ENCODE assay signal across 8 cellular contexts in genomic region chr10:104406715-104407517, GRCh38. TPM values are rescaled to one million over a fixed set of nuclear protein-coding genes. Genes with fewer than 3 reads are reported as not detected.
DNase-seq lines count a peak whose midpoint lies in the region; ATAC-seq and TF ChIP-seq lines count a peak whose summit lies in the region.

No MANE protein-coding gene starts in this region.

- H3K36me3 Mint-ChIP-seq in activated naive CD4-positive, alpha-beta T cell treated with anti-CD3 and anti-CD28 coated beads for 36 hours (ENCODE audit: low read depth): no peaks in the 10 kb centered on the region

- H3K9me3 ChIP-seq in liver (ENCODE audit: control insufficient read depth in 4 of 4, low read length in 3 of 4): no peaks in the 10 kb centered on the region

- no peaks in the 10 kb centered on the region for H3K36me3 ChIP-seq in liver (ENCODE audit: control insufficient read depth in 4 of 4, insufficient read depth in 3 of 4, low read depth in 1 of 4, low read length in 3 of 4)

- TF ChIP-seq CTCF in liver (IDR thresholded peaks at IDR 0.05; ENCODE audit: low read depth, low read length, missing input control): peak; percentile 44

- no peaks in the 10 kb centered on the region for H3K9me3 Mint-ChIP-seq in activated naive CD4-positive, alpha-beta T cell treated with anti-CD3 and anti-CD28 coated beads for 36 hours

- 47% methylated on average over 7 of the region's 7 CpGs for WGBS in liver

- in situ Hi-C loops in G401 (cut with HindIII; ENCODE audit: low sequenced_read_pairs): no loop called here

- DNase-seq in G401 (ENCODE audit: low spot score): peak; percentile 17
- peak; percentile 48 for DNase-seq in HT1080 (ENCODE audit: low read depth)
- DNase-seq in amniotic epithelial cell (ENCODE audit: low read depth): peak; percentile 63
- DNase-seq in activated naive CD4-positive, alpha-beta T cell treated with anti-CD3 and anti-CD28 coated beads for 36 hours: no peak
- no peak for DNase-seq in NCI-H524 treated with DMSO at 0.1 percent for 48 hours (lab: John Stamatoyannopoulos, UW)
- DNase-seq in NCI-H2107 treated with DMSO at 0.1 percent for 48 hours (lab: John Stamatoyannopoulos, UW; ENCODE audit: unreplicated experiment): no peak

- H3K27me3 ChIP-seq in liver (ENCODE audit: control insufficient read depth in 4 of 4, insufficient read depth in 4 of 4, low read length in 3 of 4): no peaks in the 10 kb centered on the region

- TF ChIP-seq RAD21 in liver (IDR thresholded peaks at IDR 0.05): peak; percentile 66 to 70

- intact Hi-C loops in activated naive CD4-positive, alpha-beta T cell treated with anti-CD3 and anti-CD28 coated beads for 36 hours (cut with micrococcal nuclease): loop anchor here (1.0 to 10.0 kb wide), 3 partner anchors 175 to 518 kb away; no protein-coding TSS in a partner anchor

- no peak overlapping the region for H3K4me3 Mint-ChIP-seq in activated naive CD4-positive, alpha-beta T cell treated with anti-CD3 and anti-CD28 coated beads for 36 hours

- H3K4me1 Mint-ChIP-seq in activated naive CD4-positive, alpha-beta T cell treated with anti-CD3 and anti-CD28 coated beads for 36 hours (ENCODE audit: low read depth): peaks cover 2% of the 10 kb centered on the region

- CTCF ChIA-PET in activated naive CD4-positive, alpha-beta T cell treated with anti-CD3 and anti-CD28 coated beads for 36 hours (lab: Charles Lee): interaction anchor here (0.5 to 1.0 kb wide), 6 partner anchors 12 to 1766 kb away, joined by 3 to 5 read pairs (median 4); no protein-coding TSS in a partner anchor

- ATAC-seq in GM21390 (IDR thresholded peaks at IDR 0.05; ENCODE audit: unreplicated experiment): no peak

- no peak overlapping the region for H3K4me3 ChIP-seq in liver (ENCODE audit: low read depth in 1 of 3, low read length in 3 of 3)

- H3K27ac ChIP-seq in liver (ENCODE audit: low read depth in 1 of 2, low read length in 2 of 2): no peak overlapping the region

- no peak overlapping the region for H3K27ac Mint-ChIP-seq in activated naive CD4-positive, alpha-beta T cell treated with anti-CD3 and anti-CD28 coated beads for 36 hours

- H3K27me3 Mint-ChIP-seq in activated naive CD4-positive, alpha-beta T cell treated with anti-CD3 and anti-CD28 coated beads for 36 hours (ENCODE audit: low read depth): peaks cover 12% of the 10 kb centered on the region

- no peaks in the 10 kb centered on the region for H3K4me1 ChIP-seq in liver (ENCODE audit: control insufficient read depth in 4 of 4, insufficient read depth in 4 of 4, low read length in 3 of 4)

- no peak overlapping the region for H3K9ac ChIP-seq in liver (ENCODE audit: low read depth in 1 of 2, low read length in 2 of 2)

TF ChIP-seq in liver, 16 proteins besides CTCF, POLR2A, EP300 and RAD21:
- no peak for TF ChIP-seq FOXA2 (IDR thresholded peaks at IDR 0.05)
- no peak for TF ChIP-seq SP1 (IDR thresholded peaks at IDR 0.05)
- TF ChIP-seq RXRA (IDR thresholded peaks at IDR 0.05): no peak
- TF ChIP-seq NR2F2 (IDR thresholded peaks at IDR 0.05): no peak
- TF ChIP-seq FOXA1 (IDR thresholded peaks at IDR 0.05): no peak
- TF ChIP-seq REST (IDR thresholded peaks at IDR 0.05): no peak
- TF ChIP-seq JUND (IDR thresholded peaks at IDR 0.05): no peak
- TF ChIP-seq ATF3 (IDR thresholded peaks at IDR 0.05): no peak
- no peak for TF ChIP-seq ZBTB33 (IDR thresholded peaks at IDR 0.05)
- no peak for TF ChIP-seq TAF1 (conservative IDR thresholded peaks at IDR 0.05)
- TF ChIP-seq HNF4G (IDR thresholded peaks at IDR 0.05): no peak
- TF ChIP-seq EGR1 (IDR thresholded peaks at IDR 0.05; ENCODE audit: low read depth in 2 of 2): no peak
- no peak for TF ChIP-seq MAX (IDR thresholded peaks at IDR 0.05)
- TF ChIP-seq GABPA (IDR thresholded peaks at IDR 0.05 in 1 of 2, conservative IDR thresholded peaks at IDR 0.05 in 1 of 2): no peak
- TF ChIP-seq HNF4A (conservative IDR thresholded peaks at IDR 0.05): no peak
- TF ChIP-seq YY1 (IDR thresholded peaks at IDR 0.05): no peak

RNA-seq across cellular contexts. Expression of gene CFAP58, which starts 53.3 kb away (rescaled TPM):
- total RNA-seq in G401 (2014; rRNA removed; shearing (Covaris generic)): 0.37 and 2.0 TPM in 2 replicates
- 0.58 and 1.8 TPM in 2 replicates for total RNA-seq in HT1080 (2014; rRNA removed; shearing (Covaris generic))
- polyA plus RNA-seq in HT1080 (2015; cell fraction: cytosol; rRNA removed): 1.9 and 2.7 TPM in 2 replicates
- polyA plus RNA-seq in HT1080 (2015; cell fraction: nucleus; rRNA removed): 2.3 and 3.9 TPM in 2 replicates
- total RNA-seq in liver: under 1 TPM; 0.08 to 0.09 TPM
- polyA plus RNA-seq in liver: under 1 TPM in 1 of 2 donors, not detected in 1; 0.01 TPM
- total RNA-seq in activated naive CD4-positive, alpha-beta T cell treated with anti-CD3 and anti-CD28 coated beads for 36 hours: under 1 TPM; 0.59 to 0.86 TPM

Comparison
In these comparisons a context has a peak if more than half of its experiments do, and no peak if none do; other contexts are left out.
1. DNase-seq: peak in G401 (single experiment), HT1080 (single experiment) and amniotic epithelial cell (single experiment); none in activated naive CD4-positive, alpha-beta T cell treated with anti-CD3 and anti-CD28 coated beads for 36 hours (single experiment), NCI-H524 treated with DMSO at 0.1 percent for 48 hours (single experiment) and NCI-H2107 treated with DMSO at 0.1 percent for 48 hours (single experiment).